In the genomic region with DNA sequence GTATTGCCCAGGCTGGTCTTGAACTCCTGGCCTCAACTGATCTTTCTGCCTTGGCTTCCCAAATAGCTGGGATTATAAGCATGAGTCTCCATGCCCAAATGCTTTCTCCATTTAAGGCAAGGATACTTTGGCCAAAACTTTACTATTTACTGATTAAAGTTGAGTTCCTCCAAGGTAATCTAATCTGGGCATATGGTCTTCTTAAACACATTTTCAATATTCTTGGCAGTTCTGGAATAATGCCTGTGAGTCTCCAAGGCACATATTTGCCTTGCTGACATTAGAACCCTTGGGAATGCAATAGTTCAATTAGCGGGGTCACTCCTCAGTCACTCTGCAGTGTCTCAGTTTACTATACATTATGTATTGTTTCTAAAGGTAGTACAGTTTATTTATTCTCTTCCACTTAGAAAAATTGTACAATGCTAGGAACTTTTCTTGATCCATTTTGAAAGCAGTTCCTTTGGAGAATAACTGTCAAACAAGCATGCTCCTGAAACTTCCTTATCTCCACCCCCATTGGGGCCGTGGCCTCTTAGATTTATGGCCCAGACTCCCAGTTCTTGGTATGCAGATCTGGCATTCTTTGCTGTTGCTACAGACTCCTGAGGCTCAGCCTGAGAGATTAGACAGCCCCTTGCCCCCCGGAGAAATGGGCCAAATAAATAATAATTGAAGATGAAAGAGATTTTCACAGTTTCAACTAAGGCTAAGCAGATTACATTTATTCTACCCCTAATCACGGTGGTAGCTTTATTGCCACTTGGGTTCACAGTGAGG, we compare ENCODE assay signal across 24 cellular contexts. TPM values are rescaled to one million over a fixed set of nuclear protein-coding genes. Genes with fewer than 3 reads are reported as not detected.
A peak's percentile ranks its signal among the peaks of the same experiment; 100 is the strongest.
DNase-seq lines count a peak whose midpoint lies in the region; ATAC-seq and TF ChIP-seq lines count a peak whose summit lies in the region.
"Had no signal": no experiment of that assay in that cellular context is flagged by ENCODE, and none has a peak within 500 bp of the region (broad histone marks: within the 10 kb centered on the region; RNA-seq: fewer than 3 reads in every experiment).

No MANE protein-coding gene starts in this region.

- WGBS in ectodermal cell, 2 experiments, result 73 to 77% methylated on average over 3 to 4 of the region's 4 CpGs

- H3K27me3 Mint-ChIP-seq in nephron (ENCODE audit: low read depth), result no peaks in the 10 kb centered on the region
- H3K27me3 Mint-ChIP-seq: naive B cell had no signal

- no peaks in the 10 kb centered on the region for H3K27me3 ChIP-seq in ectodermal cell (ENCODE audit: control insufficient read depth, insufficient read depth, low read length, poor library complexity, severe bottlenecking)
- H3K27me3 ChIP-seq: BLaER1, sigmoid colon, upper lobe of right lung had no signal

- H3K4me1 ChIP-seq in ectodermal cell (ENCODE audit: control insufficient read depth, insufficient read depth, low read length), result no peaks in the 10 kb centered on the region
- H3K4me1 ChIP-seq: BLaER1, parathyroid adenoma, upper lobe of right lung had no signal

- no peak for TF ChIP-seq CTCF in nephron (IDR thresholded peaks at IDR 0.05; ENCODE audit: unreplicated experiment in 3 of 3)

- no peaks in the 10 kb centered on the region for H3K36me3 ChIP-seq in ectodermal cell (ENCODE audit: control insufficient read depth, insufficient read depth, low read length)
- H3K36me3 ChIP-seq: BLaER1, sigmoid colon, upper lobe of right lung had no signal

- peak overlapping the region; percentile 92 to 96 (median 93) for H3K27ac Mint-ChIP-seq in nephron
- H3K27ac Mint-ChIP-seq: activated naive CD4-positive, alpha-beta T cell treated with anti-CD3 and anti-CD28 coated beads, Interleukin-2, amount 10 ng/mL, durations not matched to agents 7 days and 5 days; activated T-cell treated with anti-CD3 and anti-CD28 coated beads, Interleukin-2, amount 50 U/mL, for 72 hours; naive B cell had no signal

- peaks cover 15% of the 10 kb centered on the region for H3K4me1 Mint-ChIP-seq in nephron
- H3K4me1 Mint-ChIP-seq: activated naive CD4-positive, alpha-beta T cell treated with anti-CD3 and anti-CD28 coated beads, Interleukin-2, amount 10 ng/mL, durations not matched to agents 7 days and 5 days; naive B cell had no signal

- peak overlapping the region in 1 of 3 experiments; percentile 14 for H3K4me3 Mint-ChIP-seq in nephron
- H3K4me3 Mint-ChIP-seq: activated naive CD4-positive, alpha-beta T cell treated with anti-CD3 and anti-CD28 coated beads, Interleukin-2, amount 10 ng/mL, durations not matched to agents 7 days and 5 days; activated T-cell treated with anti-CD3 and anti-CD28 coated beads, Interleukin-2, amount 50 U/mL, for 72 hours; naive B cell had no signal

- DNase-seq in Caki2 (ENCODE audit: low read depth) (peak; percentile 24), NCI-H226 (peak; percentile 75), GOT3 (lab: John Stamatoyannopoulos, UW) (no peak), substantia nigra (lab: John Stamatoyannopoulos, UW) (no peak), DMS79 (lab: John Stamatoyannopoulos, UW) (no peak)
- DNase-seq: activated CD4-positive, alpha-beta T cell treated with anti-CD3 and anti-CD28 coated beads for 1 hour; activated naive CD4-positive, alpha-beta T cell treated with anti-CD3 and anti-CD28 coated beads, Interleukin-2, amount 10 ng/mL, durations not matched to agents 7 days and 5 days; activated T-cell treated with anti-CD3 and anti-CD28 coated beads, Interleukin-2, amount 50 U/mL, for 72 hours; anterior cingulate cortex; Calu3; central memory CD4-positive, alpha-beta T cell; hippocampal formation; Karpas-422; naive B cell; NCI-H1930; PC-9; SHP77; sigmoid colon; upper lobe of right lung had no signal

- in situ Hi-C loops in Caki2 (cut with HindIII; ENCODE audit: low pct_unique_long_range_greater_than_20kb, low sequenced_read_pairs), result no loop called here

- H3K27ac ChIP-seq in ectodermal cell (ENCODE audit: insufficient read depth, low read depth, low read length, poor library complexity, severe bottlenecking) (peak overlapping the region; percentile 17), substantia nigra (ENCODE audit: low read depth, low read length, poor library complexity, severe bottlenecking) (no peak overlapping the region)
- H3K27ac ChIP-seq: BLaER1, parathyroid adenoma, PC-9, sigmoid colon, upper lobe of right lung had no signal

- H3K9me3 Mint-ChIP-seq in nephron, result peaks cover 7% of the 10 kb centered on the region
- H3K9me3 Mint-ChIP-seq: activated naive CD4-positive, alpha-beta T cell treated with anti-CD3 and anti-CD28 coated beads, Interleukin-2, amount 10 ng/mL, durations not matched to agents 7 days and 5 days had no signal

- ATAC-seq in HG02973 (IDR thresholded peaks at IDR 0.05; ENCODE audit: unreplicated experiment), result no peak
- ATAC-seq: activated T-cell treated with anti-CD3 and anti-CD28 coated beads, Interleukin-2, amount 50 U/mL, for 72 hours; upper lobe of right lung had no signal

- no peaks in the 10 kb centered on the region for H3K9me3 ChIP-seq in ectodermal cell (ENCODE audit: control insufficient read depth, low read length)
- H3K9me3 ChIP-seq: sigmoid colon, upper lobe of right lung had no signal

- no peaks in the 10 kb centered on the region for H3K36me3 Mint-ChIP-seq in nephron (ENCODE audit: low read depth)
- H3K36me3 Mint-ChIP-seq: activated naive CD4-positive, alpha-beta T cell treated with anti-CD3 and anti-CD28 coated beads, Interleukin-2, amount 10 ng/mL, durations not matched to agents 7 days and 5 days had no signal

- H3K4me3 ChIP-seq in ectodermal cell (ENCODE audit: insufficient read depth, low read depth, low read length), result no peak overlapping the region
- H3K4me3 ChIP-seq: BLaER1, PC-9, sigmoid colon, upper lobe of right lung had no signal

RNA-seq across cellular contexts. Expression of a gene that starts 13.2 kb away (rescaled TPM):
- 12.7 and 21.2 TPM in 2 replicates for total RNA-seq in Caki2 (2014; rRNA removed; shearing (Covaris generic); ENCODE audit: low replicate concordance)
- 7.7 TPM for polyA plus RNA-seq in ectodermal cell (2013, experiment 1 of 4)
- polyA plus RNA-seq in ectodermal cell (2013, experiment 2 of 4), result 6.9 TPM
- polyA plus RNA-seq in ectodermal cell (2013, experiment 3 of 4), result 7.4 TPM
- polyA plus RNA-seq in ectodermal cell (2013, experiment 4 of 4), result 6.4 TPM

Comparison
In these comparisons a context has a peak if more than half of its experiments do, and no peak if none do; other contexts are left out.
1. DNase-seq: peak in Caki2 (single experiment) and NCI-H226 (single experiment); none in GOT3 (single experiment), substantia nigra (0 of 49) and DMS79 (single experiment).